Comparison of ENCODE assay signal across 13 cellular contexts in the genomic region with DNA sequence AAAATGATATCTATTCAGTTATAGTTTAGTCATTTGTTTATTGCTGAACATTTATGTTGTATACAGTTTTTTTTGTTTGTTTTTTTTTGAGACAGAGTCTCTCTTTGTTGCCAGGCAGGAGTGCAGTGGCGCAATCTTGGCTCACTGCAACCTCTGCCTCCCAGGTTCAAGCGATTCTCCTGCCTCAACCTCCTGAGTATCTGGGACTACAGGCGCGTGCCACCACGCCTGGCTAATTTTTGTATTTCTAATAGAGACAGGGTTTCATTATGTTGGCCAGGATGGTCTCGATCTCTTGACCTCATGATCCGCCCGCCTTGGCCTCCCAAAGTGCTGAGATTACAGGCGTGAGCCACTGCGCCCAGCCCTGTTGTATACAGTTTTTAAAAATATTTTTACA. TPM values are rescaled to one million over a fixed set of nuclear protein-coding genes. Genes with fewer than 3 reads are reported as not detected.
A peak's percentile ranks its signal among the peaks of the same experiment; 100 is the strongest.
DNase-seq lines count a peak whose midpoint lies in the region; ATAC-seq lines count a peak whose summit lies in the region.
"Not testable (repeated sequence)": the region's sequence is repeated elsewhere in the genome, so short reads cannot be mapped to it uniquely, and the experiment has no call there.
"Had no signal": no experiment of that assay in that cellular context is flagged by ENCODE, and none has a peak within 500 bp of the region (broad histone marks: within the 10 kb centered on the region; RNA-seq: fewer than 3 reads in every experiment).

No MANE protein-coding gene starts in this region.

- POLR2A ChIA-PET in activated CD4-positive, alpha-beta memory T cell treated with anti-CD3 and anti-CD28 coated beads, Interleukin-2, amount 10 ng/mL, durations not matched to agents 7 days and 5 days (lab: Charles Lee), result interaction anchor here (1.1 to 8.1 kb wide), 9 partner anchors 12 to 245 kb away, joined by 3 to 481 read pairs (median 36); partner anchors contain the start of genes CIP2A and DZIP3

- not testable (repeated sequence) for H3K27me3 Mint-ChIP-seq in IgD-negative memory B cell; T-helper 1 cell treated with Interleukin-12 subunit alpha and Interleukin-12 subunit beta and Interleukin-4 antibody, amounts not matched to agents 30 μg/mL and 1 μg/mL, for 36 hours (ENCODE audit: low read depth); activated CD4-positive, alpha-beta memory T cell treated with anti-CD3 and anti-CD28 coated beads, Interleukin-2, amount 10 ng/mL, durations not matched to agents 7 days and 5 days; activated T-cell treated with anti-CD3 and anti-CD28 coated beads, Interleukin-2, amount 50 U/mL, for 72 hours (ENCODE audit: low read depth); effector memory CD8-positive, alpha-beta T cell; natural killer cell treated with Interleukin-12 subunit alpha and Interleukin-12 subunit beta and Interleukin-15 and Interleukin-18, amount 100 ng/mL, for 72 hours

- not testable (repeated sequence) for H3K4me1 Mint-ChIP-seq in IgD-negative memory B cell
- H3K4me1 Mint-ChIP-seq in T-helper 1 cell treated with Interleukin-12 subunit alpha and Interleukin-12 subunit beta and Interleukin-4 antibody, amounts not matched to agents 30 μg/mL and 1 μg/mL, for 36 hours (ENCODE audit: low read depth), result peaks cover 49% of the 10 kb centered on the region
- H3K4me1 Mint-ChIP-seq in activated CD4-positive, alpha-beta memory T cell treated with anti-CD3 and anti-CD28 coated beads, Interleukin-2, amount 10 ng/mL, durations not matched to agents 7 days and 5 days, result peaks cover 39% of the 10 kb centered on the region
- peaks cover 77% of the 10 kb centered on the region for H3K4me1 Mint-ChIP-seq in activated T-cell treated with anti-CD3 and anti-CD28 coated beads, Interleukin-2, amount 50 U/mL, for 72 hours (ENCODE audit: low read depth)
- peaks cover 22 to 59% of the 10 kb centered on the region in 2 donors for H3K4me1 Mint-ChIP-seq in effector memory CD8-positive, alpha-beta T cell (ENCODE audit: low read depth in 2 of 2)
- peaks cover 10 to 12% of the 10 kb centered on the region in 2 donors for H3K4me1 Mint-ChIP-seq in natural killer cell treated with Interleukin-12 subunit alpha and Interleukin-12 subunit beta and Interleukin-15 and Interleukin-18, amount 100 ng/mL, for 72 hours (ENCODE audit: low read depth in 2 of 2)

- not testable (repeated sequence) for ATAC-seq in activated T-cell treated with anti-CD3 and anti-CD28 coated beads, Interleukin-2, amount 50 U/mL, for 72 hours (replicated peaks in 1 of 2); effector memory CD8-positive, alpha-beta T cell (replicated peaks); natural killer cell treated with Interleukin-12 subunit alpha and Interleukin-12 subunit beta and Interleukin-15 and Interleukin-18, amount 100 ng/mL, for 72 hours
- peak in 1 of 2 donors; percentile 5 for ATAC-seq in activated naive CD4-positive, alpha-beta T cell treated with anti-CD3 and anti-CD28 coated beads, Interleukin-2, amount 50 U/mL, for 72 hours

- not testable (repeated sequence) for H3K27ac Mint-ChIP-seq in IgD-negative memory B cell
- H3K27ac Mint-ChIP-seq in T-helper 1 cell treated with Interleukin-12 subunit alpha and Interleukin-12 subunit beta and Interleukin-4 antibody, amounts not matched to agents 30 μg/mL and 1 μg/mL, for 36 hours, result peak overlapping the region; percentile 78
- H3K27ac Mint-ChIP-seq in activated CD4-positive, alpha-beta memory T cell treated with anti-CD3 and anti-CD28 coated beads, Interleukin-2, amount 10 ng/mL, durations not matched to agents 7 days and 5 days, result peak overlapping the region; percentile 85
- peak overlapping the region; percentile 97 for H3K27ac Mint-ChIP-seq in activated T-cell treated with anti-CD3 and anti-CD28 coated beads, Interleukin-2, amount 50 U/mL, for 72 hours
- peak overlapping the region; percentile 69 to 90 for H3K27ac Mint-ChIP-seq in activated naive CD4-positive, alpha-beta T cell treated with anti-CD3 and anti-CD28 coated beads, Interleukin-2, amount 50 U/mL, for 72 hours
- H3K27ac Mint-ChIP-seq in effector memory CD8-positive, alpha-beta T cell, result peak overlapping the region; percentile 83 to 99
- H3K27ac Mint-ChIP-seq in natural killer cell treated with Interleukin-12 subunit alpha and Interleukin-12 subunit beta and Interleukin-15 and Interleukin-18, amount 100 ng/mL, for 72 hours, result peak overlapping the region in 1 of 2 donors; percentile 40

- DNase-seq in activated CD4-positive, alpha-beta memory T cell treated with anti-CD3 and anti-CD28 coated beads, Interleukin-2, amount 10 ng/mL, durations not matched to agents 7 days and 5 days; activated T-cell treated with anti-CD3 and anti-CD28 coated beads, Interleukin-2, amount 50 U/mL, for 72 hours; activated naive CD4-positive, alpha-beta T cell treated with anti-CD3 and anti-CD28 coated beads, Interleukin-2, amount 50 U/mL, for 72 hours (ENCODE audit: low spot score in 2 of 2); effector memory CD8-positive, alpha-beta T cell; natural killer cell treated with Interleukin-12 subunit alpha and Interleukin-12 subunit beta and Interleukin-15 and Interleukin-18, amount 100 ng/mL, for 72 hours (ENCODE audit: low spot score): not testable (repeated sequence)

- not testable (repeated sequence) for H3K9me3 Mint-ChIP-seq in IgD-negative memory B cell; T-helper 1 cell treated with Interleukin-12 subunit alpha and Interleukin-12 subunit beta and Interleukin-4 antibody, amounts not matched to agents 30 μg/mL and 1 μg/mL, for 36 hours; activated CD4-positive, alpha-beta memory T cell treated with anti-CD3 and anti-CD28 coated beads, Interleukin-2, amount 10 ng/mL, durations not matched to agents 7 days and 5 days; activated T-cell treated with anti-CD3 and anti-CD28 coated beads, Interleukin-2, amount 50 U/mL, for 72 hours; activated naive CD4-positive, alpha-beta T cell treated with anti-CD3 and anti-CD28 coated beads, Interleukin-2, amount 50 U/mL, for 72 hours; effector memory CD8-positive, alpha-beta T cell; natural killer cell treated with Interleukin-12 subunit alpha and Interleukin-12 subunit beta and Interleukin-15 and Interleukin-18, amount 100 ng/mL, for 72 hours

- CTCF ChIA-PET in activated CD4-positive, alpha-beta memory T cell treated with anti-CD3 and anti-CD28 coated beads, Interleukin-2, amount 10 ng/mL, durations not matched to agents 7 days and 5 days (lab: Charles Lee), result interaction anchor here (1.2 to 7.9 kb wide), 6 partner anchors 9 to 91 kb away, joined by 3 to 98 read pairs (median 12); no protein-coding TSS in a partner anchor

- H3K4me3 Mint-ChIP-seq in IgD-negative memory B cell, result peak overlapping the region in 3 of 4 donors; percentile 33 to 67 (median 41)
- peak overlapping the region; percentile 96 for H3K4me3 Mint-ChIP-seq in T-helper 1 cell treated with Interleukin-12 subunit alpha and Interleukin-12 subunit beta and Interleukin-4 antibody, amounts not matched to agents 30 μg/mL and 1 μg/mL, for 36 hours
- peak overlapping the region; percentile 82 for H3K4me3 Mint-ChIP-seq in activated CD4-positive, alpha-beta memory T cell treated with anti-CD3 and anti-CD28 coated beads, Interleukin-2, amount 10 ng/mL, durations not matched to agents 7 days and 5 days
- H3K4me3 Mint-ChIP-seq in activated T-cell treated with anti-CD3 and anti-CD28 coated beads, Interleukin-2, amount 50 U/mL, for 72 hours, result peak overlapping the region; percentile 92 to 93
- H3K4me3 Mint-ChIP-seq in effector memory CD8-positive, alpha-beta T cell, result peak overlapping the region; percentile 86 to 97
- H3K4me3 Mint-ChIP-seq in natural killer cell treated with Interleukin-12 subunit alpha and Interleukin-12 subunit beta and Interleukin-15 and Interleukin-18, amount 100 ng/mL, for 72 hours, result peak overlapping the region; percentile 26

- not testable (repeated sequence) for H3K36me3 Mint-ChIP-seq in IgD-negative memory B cell; activated T-cell treated with anti-CD3 and anti-CD28 coated beads, Interleukin-2, amount 50 U/mL, for 72 hours (ENCODE audit: insufficient read depth in 2 of 2); natural killer cell treated with Interleukin-12 subunit alpha and Interleukin-12 subunit beta and Interleukin-15 and Interleukin-18, amount 100 ng/mL, for 72 hours
- peaks cover 38% of the 10 kb centered on the region for H3K36me3 Mint-ChIP-seq in T-helper 1 cell treated with Interleukin-12 subunit alpha and Interleukin-12 subunit beta and Interleukin-4 antibody, amounts not matched to agents 30 μg/mL and 1 μg/mL, for 36 hours (ENCODE audit: low read depth)
- peaks cover 58% of the 10 kb centered on the region for H3K36me3 Mint-ChIP-seq in activated CD4-positive, alpha-beta memory T cell treated with anti-CD3 and anti-CD28 coated beads, Interleukin-2, amount 10 ng/mL, durations not matched to agents 7 days and 5 days (ENCODE audit: low read depth)
- peaks cover 13 to 16% of the 10 kb centered on the region in 2 donors for H3K36me3 Mint-ChIP-seq in activated naive CD4-positive, alpha-beta T cell treated with anti-CD3 and anti-CD28 coated beads, Interleukin-2, amount 50 U/mL, for 72 hours
- H3K36me3 Mint-ChIP-seq in effector memory CD8-positive, alpha-beta T cell (ENCODE audit: insufficient read depth), result peaks cover 10% of the 10 kb centered on the region

RNA-seq across cellular contexts. Expression of gene TRAT1, which starts 1.2 kb away (rescaled TPM):
- 4.3 TPM for polyA plus RNA-seq in IgD-negative memory B cell
- total RNA-seq in activated CD4-positive, alpha-beta memory T cell treated with anti-CD3 and anti-CD28 coated beads, Interleukin-2, amount 10 ng/mL, durations not matched to agents 7 days and 5 days, result 100 to 1,000 TPM; 162 to 165 TPM
- total RNA-seq in activated T-cell treated with anti-CD3 and anti-CD28 coated beads, Interleukin-2, amount 50 U/mL, for 72 hours, result 10 to 100 TPM; 24.1 to 25.9 TPM
- 10 to 100 TPM; 11.8 to 25.9 TPM for total RNA-seq in activated naive CD4-positive, alpha-beta T cell treated with anti-CD3 and anti-CD28 coated beads, Interleukin-2, amount 50 U/mL, for 72 hours
- 1 to 10 TPM; 2.7 to 3.0 TPM for total RNA-seq in natural killer cell treated with Interleukin-12 subunit alpha and Interleukin-12 subunit beta and Interleukin-15 and Interleukin-18, amount 100 ng/mL, for 72 hours
- total RNA-seq: GM23248, H9, HFFc6, LHCN-M2, Right ventricle myocardium inferior had no signal
- polyA plus RNA-seq: BJ, GM23248 had no signal

Comparison
In these comparisons a context has a peak if more than half of its experiments do, and no peak if none do; other contexts are left out.
1. H3K4me3 Mint-ChIP-seq: peak in every context shown above with its lines; median percentile 96 in T-helper 1 cell treated with Interleukin-12 subunit alpha and Interleukin-12 subunit beta and Interleukin-4 antibody, amounts not matched to agents 30 μg/mL and 1 μg/mL, for 36 hours; 92 in activated T-cell treated with anti-CD3 and anti-CD28 coated beads, Interleukin-2, amount 50 U/mL, for 72 hours; 92 in effector memory CD8-positive, alpha-beta T cell; 82 in activated CD4-positive, alpha-beta memory T cell treated with anti-CD3 and anti-CD28 coated beads, Interleukin-2, amount 10 ng/mL, durations not matched to agents 7 days and 5 days; 41 in IgD-negative memory B cell; 26 in natural killer cell treated with Interleukin-12 subunit alpha and Interleukin-12 subunit beta and Interleukin-15 and Interleukin-18, amount 100 ng/mL, for 72 hours.
2. RNA of gene TRAT1, which starts 1.2 kb away (total RNA-seq): 162 to 165 TPM in activated CD4-positive, alpha-beta memory T cell treated with anti-CD3 and anti-CD28 coated beads, Interleukin-2, amount 10 ng/mL, durations not matched to agents 7 days and 5 days; 11.8 to 25.9 TPM in activated naive CD4-positive, alpha-beta T cell treated with anti-CD3 and anti-CD28 coated beads, Interleukin-2, amount 50 U/mL, for 72 hours, 24.1 to 25.9 TPM in activated T-cell treated with anti-CD3 and anti-CD28 coated beads, Interleukin-2, amount 50 U/mL, for 72 hours and 2.7 to 3.0 TPM in natural killer cell treated with Interleukin-12 subunit alpha and Interleukin-12 subunit beta and Interleukin-15 and Interleukin-18, amount 100 ng/mL, for 72 hours; every median in the first group is over 4 times any median in the second.